In the genomic region with DNA sequence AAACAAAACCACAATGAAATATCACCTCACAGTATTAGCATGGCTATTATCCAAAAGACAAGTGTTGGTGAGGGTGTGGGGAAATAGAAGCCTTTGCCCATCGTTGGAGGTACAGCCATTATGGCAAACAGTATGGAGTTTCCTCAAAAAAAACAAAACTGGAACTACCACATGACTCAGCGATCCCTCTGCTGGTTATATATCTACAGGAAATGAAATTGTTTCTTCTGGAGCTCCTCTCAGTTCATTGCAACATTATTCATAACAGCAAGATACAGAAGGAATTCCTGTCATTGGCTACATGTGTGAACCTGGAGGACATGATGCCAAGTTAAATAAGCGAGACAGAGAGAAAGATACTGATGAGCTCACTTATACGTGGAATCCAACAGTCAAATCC, we compare ENCODE assay signal across 8 cellular contexts. TPM values are rescaled to one million over a fixed set of nuclear protein-coding genes. Genes with fewer than 3 reads are reported as not detected.
DNase-seq lines count a peak whose midpoint lies in the region; ATAC-seq and TF ChIP-seq lines count a peak whose summit lies in the region.

No MANE protein-coding gene starts in this region.

- H3K36me3 ChIP-seq in HEK293 (ENCODE audit: control insufficient read depth in 2 of 2, insufficient read depth in 1 of 2, low read length in 2 of 2) (peaks cover 0 to 18% of the 10 kb centered on the region in 2 experiments; a peak in 1 of 3 replicates), esophagus squamous epithelium (peaks cover 0 to 10% (median 10%) of the 10 kb centered on the region in 3 donors)

- POLR2A ChIA-PET in HEK293 (lab: Yijun Ruan, JAX): no interaction called here

- TF ChIP-seq POLR2A in esophagus squamous epithelium (IDR thresholded peaks at IDR 0.05): no peak

- H3K9me3 ChIP-seq in HEK293 (ENCODE audit: control insufficient read depth, insufficient read depth, low read depth, low read length) (no peaks in the 10 kb centered on the region), esophagus squamous epithelium (no peaks in the 10 kb centered on the region)

- TF ChIP-seq CTCF in HEK293 (tag by site-specific recombination; IDR thresholded peaks at IDR 0.05): no peak
- TF ChIP-seq CTCF in fibroblast of pulmonary artery (IDR thresholded peaks at IDR 0.05; ENCODE audit: low read length, missing control alignments): peak; percentile 26
- TF ChIP-seq CTCF in GM13977 (IDR thresholded peaks at IDR 0.05; ENCODE audit: extremely low read depth, insufficient read depth, missing control alignments): no peak
- peak in 1 of 6 experiments; percentile 35 for TF ChIP-seq CTCF in esophagus squamous epithelium (IDR thresholded peaks at IDR 0.05)

- H3K27me3 ChIP-seq in esophagus squamous epithelium: peaks cover 0 to 19% (median 0%) of the 10 kb centered on the region in 4 donors

- no peak overlapping the region for H3K27ac ChIP-seq in HEK293 (ENCODE audit: extremely low read depth, low read depth, low read length)
- peak overlapping the region in 1 of 4 donors; percentile 19 for H3K27ac ChIP-seq in esophagus squamous epithelium

- 26 to 37% methylated on average over 4 of the region's 4 CpGs for WGBS in esophagus squamous epithelium, 2 donors

- ATAC-seq in HG03196 (IDR thresholded peaks at IDR 0.05; ENCODE audit: unreplicated experiment) (no peak), GM21786 (IDR thresholded peaks at IDR 0.05; ENCODE audit: unreplicated experiment) (no peak)

- H3K4me1 ChIP-seq in HEK293 (ENCODE audit: control insufficient read depth, insufficient read depth, low read length) (peaks cover 5% of the 10 kb centered on the region), esophagus squamous epithelium (peaks cover 13 to 33% (median 21%) of the 10 kb centered on the region in 3 donors)

- intact Hi-C loops in esophagus squamous epithelium (cut with DNase I): no loop called here

- peak; percentile 73 for DNase-seq in AG08396 (ENCODE audit: low spot score)
- peak; percentile 23 for DNase-seq in SIG-M5 (lab: John Stamatoyannopoulos, UW)
- DNase-seq in fibroblast of pulmonary artery (ENCODE audit: low read depth): peak; percentile 94
- DNase-seq in GM13977 (ENCODE audit: low spot score): no peak
- DNase-seq in esophagus squamous epithelium (lab: John Stamatoyannopoulos, UW): no peak

- CTCF ChIA-PET in HEK293 (lab: Yijun Ruan, JAX): interaction anchor here (0.6 to 0.7 kb wide), 3 partner anchors 89 to 124 kb away, joined by 3 to 4 read pairs (median 3); no protein-coding TSS in a partner anchor

- in situ Hi-C loops in GM13977 (cut with MboI; ENCODE audit: low pct_unique_long_range_greater_than_20kb, low sequenced_read_pairs, unreplicated experiment): no loop called here

- no peak overlapping the region for H3K4me3 ChIP-seq in HEK293 (ENCODE audit: low read depth, low read length)
- H3K4me3 ChIP-seq in fibroblast of pulmonary artery (replicated peaks; ENCODE audit: low read depth, low read length): peak overlapping the region; percentile 17
- no peak overlapping the region for H3K4me3 ChIP-seq in esophagus squamous epithelium

TF ChIP-seq in HEK293, 187 proteins besides CTCF, POLR2A, EP300 and RAD21:
- TF ChIP-seq YY2 (tag by site-specific recombination; IDR thresholded peaks at IDR 0.05) (0 out of 2 replicates have a peak, but pooled peaks have one; percentile 33), WT1 (tag by site-specific recombination; IDR thresholded peaks at IDR 0.05) (no peak), ZNF596 (tag by site-specific recombination; IDR thresholded peaks at IDR 0.05) (no peak), ZNF654 (tag by site-specific recombination; IDR thresholded peaks at IDR 0.05; ENCODE audit: low read depth) (peak; percentile 40), ZNF132 (tag by site-specific recombination; IDR thresholded peaks at IDR 0.05; ENCODE audit: borderline replicate concordance) (no peak), ZFHX2 (tag by site-specific recombination; conservative IDR thresholded peaks at IDR 0.05) (no peak), ZNF24 (tag by site-specific recombination; IDR thresholded peaks at IDR 0.05) (no peak)

RNA-seq across cellular contexts. Expression of gene UBE3C, which starts 2.4 kb away (rescaled TPM):
- total RNA-seq in esophagus squamous epithelium: 100 to 1,000 TPM in 1 of 4 donors, 10 to 100 TPM in 3; 52.2 to 101 (median 68.3) TPM

Comparison
In these comparisons a context has a peak if more than half of its experiments do, and no peak if none do; other contexts are left out.
1. DNase-seq: peak in AG08396 (single experiment), SIG-M5 (single experiment) and fibroblast of pulmonary artery (single experiment); none in GM13977 (single experiment) and esophagus squamous epithelium (single experiment).